8 cellular contexts compared by ENCODE assay signal in the genomic region with DNA sequence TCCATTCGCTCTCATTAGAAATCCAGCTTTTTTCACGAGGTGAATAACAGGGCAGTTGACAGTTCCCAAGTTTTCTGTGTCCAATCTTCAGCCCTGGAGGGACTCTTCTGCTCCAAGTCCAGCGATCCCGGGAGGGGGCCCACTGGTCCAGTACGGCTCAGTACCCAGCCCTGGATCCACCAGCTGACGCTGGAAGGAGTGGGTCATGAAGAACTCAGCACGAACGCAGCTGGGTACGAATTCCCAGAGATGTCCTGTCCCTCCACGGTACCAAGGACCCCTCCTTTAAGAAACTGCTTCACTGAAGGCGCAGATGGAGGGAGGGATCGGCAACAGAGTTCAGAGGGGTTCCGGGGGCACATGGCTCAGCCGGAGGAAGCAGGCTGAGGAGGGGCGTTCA. TPM values are rescaled to one million over a fixed set of nuclear protein-coding genes. Genes with fewer than 3 reads are reported as not detected.
DNase-seq lines count a peak whose midpoint lies in the region; ATAC-seq and TF ChIP-seq lines count a peak whose summit lies in the region.

No MANE protein-coding gene starts in this region.

- ATAC-seq in naive thymus-derived CD8-positive, alpha-beta T cell = no peak
- ATAC-seq in HG02623 (IDR thresholded peaks at IDR 0.05; ENCODE audit: unreplicated experiment) = no peak

- H3K36me3 Mint-ChIP-seq in naive thymus-derived CD8-positive, alpha-beta T cell = peaks cover 0 to 18% (median 0%) of the 10 kb centered on the region in 3 donors
- peaks cover 7% of the 10 kb centered on the region for H3K36me3 Mint-ChIP-seq in chondrocyte (ENCODE audit: low read depth)

- H2AFZ ChIP-seq in MM.1S (ENCODE audit: low read length) = no peak overlapping the region

- peaks cover 4% of the 10 kb centered on the region for H3K4me1 ChIP-seq in MM.1S (ENCODE audit: low read length)

- H3K4me3 Mint-ChIP-seq in naive thymus-derived CD8-positive, alpha-beta T cell = peak overlapping the region; percentile 91 to 100 (median 100)
- H3K4me3 Mint-ChIP-seq in chondrocyte (ENCODE audit: unreplicated experiment) = no peak overlapping the region

- no peaks in the 10 kb centered on the region for H4K20me1 ChIP-seq in MM.1S (ENCODE audit: insufficient read depth, low read length)

- no peaks in the 10 kb centered on the region for H3K9me2 ChIP-seq in MM.1S (replicated peaks; ENCODE audit: insufficient read depth, low read length)

- H3K9ac ChIP-seq in MM.1S (ENCODE audit: low read length) = no peak overlapping the region; the same call in 1 of the 2 replicates

- TF ChIP-seq CTCF in AG04450 (IDR thresholded peaks at IDR 0.05; ENCODE audit: low read depth, low read length) (no peak), MM.1S (IDR thresholded peaks at IDR 0.05; ENCODE audit: low read length) (no peak), dorsolateral prefrontal cortex (IDR thresholded peaks at IDR 0.05 in 54 of 56, conservative IDR thresholded peaks at IDR 0.05 in 2 of 56; ENCODE audit: low read depth in 1 of 56, partially characterized antibody in 56 of 56) (no peak), chondrocyte (IDR thresholded peaks at IDR 0.05) (no peak)

- H3K27ac ChIP-seq in AG04450 (ENCODE audit: low read depth, low read length) (no peak overlapping the region), MM.1S (ENCODE audit: low read length) (no peak overlapping the region), dorsolateral prefrontal cortex (peak overlapping the region in 27 of 59 donors; percentile 20 to 97 (median 88))

- peak overlapping the region; percentile 95 to 99 (median 98) for H3K27ac Mint-ChIP-seq in naive thymus-derived CD8-positive, alpha-beta T cell
- H3K27ac Mint-ChIP-seq in chondrocyte (ENCODE audit: unreplicated experiment) = no peak overlapping the region

- intact Hi-C loops in dorsolateral prefrontal cortex (cut with DNase I) = loop anchor here in 1 of 2 donors (2.0 kb wide), 1 partner anchor 52 kb away; no protein-coding TSS in a partner anchor

- POLR2A ChIA-PET in AG04450 (lab: Yijun Ruan, JAX) = interaction anchor here (0.6 to 2.0 kb wide), 3 partner anchors 16 to 53 kb away, joined by 3 to 9 read pairs (median 5); a partner anchor contains a TSS
- POLR2A ChIA-PET in naive thymus-derived CD8-positive, alpha-beta T cell (lab: Charles Lee) = interaction anchor here (1.0 to 3.0 kb wide), 6 partner anchors 13 to 167 kb away, joined by 3 to 42 read pairs (median 4); a partner anchor contains a TSS

- peak overlapping the region; percentile 71 for H3K4me2 ChIP-seq in MM.1S (ENCODE audit: low read depth, low read length)

- no peaks in the 10 kb centered on the region for H3K9me3 Mint-ChIP-seq in naive thymus-derived CD8-positive, alpha-beta T cell
- H3K9me3 Mint-ChIP-seq in chondrocyte (ENCODE audit: low read depth) = no peaks in the 10 kb centered on the region

- CTCF ChIA-PET in AG04450 (lab: Charles Lee) = interaction anchor here (0.9 to 1.0 kb wide), 2 partner anchors 15 to 22 kb away, joined by 3 to 4 read pairs; no protein-coding TSS in a partner anchor

- H3K27me3 ChIP-seq in AG04450 (ENCODE audit: control insufficient read depth, insufficient read depth, low read length) (no peaks in the 10 kb centered on the region), MM.1S (replicated peaks; ENCODE audit: insufficient read depth, low read length) (no peaks in the 10 kb centered on the region), dorsolateral prefrontal cortex (no peaks in the 10 kb centered on the region)

- no peak for DNase-seq in AG04450 (ENCODE audit: low read depth, low spot score)
- no peak for DNase-seq in MM.1S
- peak in 2 of 10 donors; percentile 12 to 33 for DNase-seq in dorsolateral prefrontal cortex
- no peak for DNase-seq in naive thymus-derived CD8-positive, alpha-beta T cell
- DNase-seq in chondrocyte (ENCODE audit: low spot score) = no peak
- DNase-seq in GM03348 (ENCODE audit: low spot score) = no peak
- no peak for DNase-seq in Ammon's horn (ENCODE audit: low spot score)

- H3K4me1 Mint-ChIP-seq in naive thymus-derived CD8-positive, alpha-beta T cell = peaks cover 15 to 27% (median 21%) of the 10 kb centered on the region in 4 donors
- H3K4me1 Mint-ChIP-seq in chondrocyte (ENCODE audit: low read depth) = no peaks in the 10 kb centered on the region

- no peaks in the 10 kb centered on the region for H3K36me3 ChIP-seq in MM.1S (replicated peaks; ENCODE audit: insufficient read depth, low read length)

- peaks cover 10% of the 10 kb centered on the region for H3F3A ChIP-seq in MM.1S (ENCODE audit: insufficient read depth, low read length)

- H3K27me3 Mint-ChIP-seq in naive thymus-derived CD8-positive, alpha-beta T cell = no peaks in the 10 kb centered on the region
- no peaks in the 10 kb centered on the region for H3K27me3 Mint-ChIP-seq in chondrocyte (ENCODE audit: low read depth)

- H3K9me3 ChIP-seq in AG04450 (ENCODE audit: control insufficient read depth, insufficient read depth, low read length) = no peaks in the 10 kb centered on the region; the same call in 1 of the 2 replicates
- H3K9me3 ChIP-seq in MM.1S (replicated peaks; ENCODE audit: insufficient read depth, low read length) = no peaks in the 10 kb centered on the region

- H3K79me2 ChIP-seq in MM.1S (ENCODE audit: low read length) = peaks cover 16% of the 10 kb centered on the region

- H3K4me3 ChIP-seq in AG04450 (ENCODE audit: low read depth, low read length) (peak overlapping the region; percentile 75), MM.1S (ENCODE audit: low read length) (peak overlapping the region; percentile 72; the same call in 1 of the 2 replicates), dorsolateral prefrontal cortex (peak overlapping the region in 58 of 59 donors; percentile 47 to 82 (median 69))

RNA-seq across cellular contexts. Expression of a gene that starts 16.5 kb away (rescaled TPM):
- polyA plus RNA-seq in AG04450 (2011; rRNA removed) = 34.9 and 41.2 TPM in 2 replicates
- polyA minus RNA-seq in AG04450 (2011; rRNA and poly(A)+ RNA removed) = 108 and 156 TPM in 2 replicates
- total RNA-seq in dorsolateral prefrontal cortex (10 to 100 TPM; 41.9 to 96.5 (median 63.3) TPM), chondrocyte (43.0 to 48.6 TPM (median 44.5 TPM) in 3 replicates)
- total RNA-seq in naive thymus-derived CD8-positive, alpha-beta T cell = 100 to 1,000 TPM; 223 to 227 TPM
- 10 to 100 TPM; 49.0 to 92.8 (median 55.1) TPM for polyA plus RNA-seq in naive thymus-derived CD8-positive, alpha-beta T cell

RNA-seq across cellular contexts. Expression of a gene that starts 58.1 kb away (rescaled TPM):
- polyA plus RNA-seq in AG04450 (2011; rRNA removed) = 1.6 and 2.4 TPM in 2 replicates
- polyA minus RNA-seq in AG04450 (2011; rRNA and poly(A)+ RNA removed) = 4.2 and 5.8 TPM in 2 replicates
- total RNA-seq in dorsolateral prefrontal cortex (1 to 10 TPM; 2.4 to 9.2 (median 5.6) TPM), chondrocyte (1.8 to 2.6 TPM (median 2.5 TPM) in 3 replicates)
- total RNA-seq in naive thymus-derived CD8-positive, alpha-beta T cell = 10 to 100 TPM; 35.8 to 37.8 TPM
- polyA plus RNA-seq in naive thymus-derived CD8-positive, alpha-beta T cell = 10 to 100 TPM in 1 of 3 donors, 1 to 10 TPM in 2; 4.0 to 13.2 (median 7.5) TPM
